In genomic region chr13:113425931-113426590, GRCh38 we compare ENCODE assay signal across 1 cellular context.
A peak's percentile ranks its signal among the peaks of the same experiment; 100 is the strongest.
TF ChIP-seq lines count a peak whose summit lies in the region.

No MANE protein-coding gene starts in this region.

TF ChIP-seq in HepG2, 621 proteins besides CTCF, POLR2A, EP300 and RAD21 (continued from another document):
- TF ChIP-seq ZNF687 (CRISPR knock-in tag; IDR thresholded peaks at IDR 0.05): peak; percentile 78
- no peak for TF ChIP-seq SCMH1 (CRISPR knock-in tag; IDR thresholded peaks at IDR 0.05; ENCODE audit: borderline replicate concordance)
- TF ChIP-seq ZNF329 (CRISPR knock-in tag; IDR thresholded peaks at IDR 0.05; ENCODE audit: low read depth): no peak
- no peak for TF ChIP-seq TSC22D2 (CRISPR knock-in tag; IDR thresholded peaks at IDR 0.05; ENCODE audit: borderline replicate concordance)
- TF ChIP-seq FOXM1 (CRISPR knock-in tag; IDR thresholded peaks at IDR 0.05): no peak
- TF ChIP-seq PAF1 (CRISPR knock-in tag; IDR thresholded peaks at IDR 0.05): no peak
- no peak for TF ChIP-seq RFXANK (CRISPR knock-in tag; IDR thresholded peaks at IDR 0.05)
- no peak for TF ChIP-seq DR1 (CRISPR knock-in tag; IDR thresholded peaks at IDR 0.05)
- no peak for TF ChIP-seq RCOR2 (CRISPR knock-in tag; IDR thresholded peaks at IDR 0.05)
- TF ChIP-seq ZNF546 (CRISPR knock-in tag; conservative IDR thresholded peaks at IDR 0.05): no peak
- 0 out of 2 replicates have a peak, but pooled peaks have one; percentile 36 for TF ChIP-seq ZBTB33 (CRISPR knock-in tag; IDR thresholded peaks at IDR 0.05)
- no peak for TF ChIP-seq ZBTB3 (CRISPR knock-in tag; IDR thresholded peaks at IDR 0.05; ENCODE audit: borderline replicate concordance, low read depth)
- TF ChIP-seq KDM5A (IDR thresholded peaks at IDR 0.05; ENCODE audit: borderline replicate concordance, low read length): no peak
- no peak for TF ChIP-seq ZNF879 (CRISPR knock-in tag; IDR thresholded peaks at IDR 0.05)
- TF ChIP-seq NR2F2 (IDR thresholded peaks at IDR 0.05; ENCODE audit: borderline replicate concordance, low read depth): no peak
- peak; percentile 47; the same call in 1 of the 2 replicates for TF ChIP-seq MAX (IDR thresholded peaks at IDR 0.05)
- no peak for TF ChIP-seq MYPOP (CRISPR knock-in tag; IDR thresholded peaks at IDR 0.05)
- TF ChIP-seq SALL2 (CRISPR knock-in tag; IDR thresholded peaks at IDR 0.05): no peak
- TF ChIP-seq ZNF574 (CRISPR knock-in tag; IDR thresholded peaks at IDR 0.05): no peak
- no peak for TF ChIP-seq DZIP1 (CRISPR knock-in tag; IDR thresholded peaks at IDR 0.05)
- no peak for TF ChIP-seq ZNF382 (CRISPR knock-in tag; IDR thresholded peaks at IDR 0.05; ENCODE audit: borderline replicate concordance)
- TF ChIP-seq U2AF2 (IDR thresholded peaks at IDR 0.05; ENCODE audit: low read depth, low read length): no peak
- no peak for TF ChIP-seq REL (CRISPR knock-in tag; conservative IDR thresholded peaks at IDR 0.05)
- peak; percentile 38; the same call in 1 of the 2 replicates for TF ChIP-seq MYC (CRISPR knock-in tag; IDR thresholded peaks at IDR 0.05; ENCODE audit: borderline replicate concordance)
- no peak for TF ChIP-seq ZNF652 (CRISPR knock-in tag; IDR thresholded peaks at IDR 0.05; ENCODE audit: borderline replicate concordance, low read depth)
- no peak for TF ChIP-seq PHF20 (CRISPR knock-in tag; IDR thresholded peaks at IDR 0.05)
- TF ChIP-seq MTF1 (CRISPR knock-in tag; IDR thresholded peaks at IDR 0.05): no peak
- peak; percentile 26; the same call in 1 of the 2 replicates for TF ChIP-seq UBTF (CRISPR knock-in tag; IDR thresholded peaks at IDR 0.05)
- TF ChIP-seq HNF4G (IDR thresholded peaks at IDR 0.05; ENCODE audit: borderline replicate concordance, low read depth, low read length): no peak
- no peak for TF ChIP-seq HNF4G (CRISPR knock-in tag; IDR thresholded peaks at IDR 0.05; ENCODE audit: borderline replicate concordance, low read depth)
